In genomic region chr1:22665752-22666151, GRCh38 we compare ENCODE assay signal across 9 cellular contexts. TPM values are rescaled to one million over a fixed set of nuclear protein-coding genes. Genes with fewer than 3 reads are reported as not detected.
A peak's percentile ranks its signal among the peaks of the same experiment; 100 is the strongest.
DNase-seq lines count a peak whose midpoint lies in the region; ATAC-seq and TF ChIP-seq lines count a peak whose summit lies in the region.
"Had no signal": no experiment of that assay in that cellular context is flagged by ENCODE, and none has a peak within 500 bp of the region (broad histone marks: within the 10 kb centered on the region; RNA-seq: fewer than 3 reads in every experiment).

No MANE protein-coding gene starts in this region.

- H3K4me3 Mint-ChIP-seq in osteocyte (ENCODE audit: unreplicated experiment), result no peak overlapping the region
- no peak overlapping the region for H3K4me3 Mint-ChIP-seq in activated T-helper 1 cell treated with anti-CD3 and anti-CD28 coated beads, Interleukin-12 subunit alpha, Interleukin-12 subunit beta, Interleukin-2, Interleukin-4 antibody, amounts not matched to agents 30 ng/mL and 10 ng/mL and 1 ng/mL, durations not matched to agents 14 hours and 24 hours and 36 hours

- no peaks in the 10 kb centered on the region for H3K9me3 Mint-ChIP-seq in osteocyte (ENCODE audit: unreplicated experiment)
- H3K9me3 Mint-ChIP-seq in activated T-helper 1 cell treated with anti-CD3 and anti-CD28 coated beads, Interleukin-12 subunit alpha, Interleukin-12 subunit beta, Interleukin-2, Interleukin-4 antibody, amounts not matched to agents 30 ng/mL and 10 ng/mL and 1 ng/mL, durations not matched to agents 14 hours and 24 hours and 36 hours, result no peaks in the 10 kb centered on the region

- intact Hi-C loops in activated T-helper 1 cell treated with anti-CD3 and anti-CD28 coated beads, Interleukin-12 subunit alpha, Interleukin-12 subunit beta, Interleukin-2, Interleukin-4 antibody, amounts not matched to agents 30 ng/mL and 10 ng/mL and 1 ng/mL, durations not matched to agents 14 hours and 24 hours and 36 hours (cut with micrococcal nuclease), result no loop called here

- H3K27me3 Mint-ChIP-seq in osteocyte (ENCODE audit: unreplicated experiment), result peaks cover 67% of the 10 kb centered on the region
- no peaks in the 10 kb centered on the region for H3K27me3 Mint-ChIP-seq in activated T-helper 1 cell treated with anti-CD3 and anti-CD28 coated beads, Interleukin-12 subunit alpha, Interleukin-12 subunit beta, Interleukin-2, Interleukin-4 antibody, amounts not matched to agents 30 ng/mL and 10 ng/mL and 1 ng/mL, durations not matched to agents 14 hours and 24 hours and 36 hours (ENCODE audit: insufficient read depth)

- DNase-seq in NCI-H2081 (lab: John Stamatoyannopoulos, UW) (peak; percentile 12 to 40), NCI-H2081 treated with DMSO at 0.1 percent for 48 hours (lab: John Stamatoyannopoulos, UW) (no peak), NCI-H1694 (lab: John Stamatoyannopoulos, UW) (peak; percentile 17), dermis microvascular lymphatic vessel endothelial cell (ENCODE audit: low read depth in 2 of 2) (peak; percentile 60 to 66), osteocyte (ENCODE audit: extremely low spot score, unreplicated experiment) (no peak)
- DNase-seq in activated T-helper 1 cell treated with anti-CD3 and anti-CD28 coated beads, Interleukin-12 subunit alpha, Interleukin-12 subunit beta, Interleukin-2, Interleukin-4 antibody, amounts not matched to agents 30 ng/mL and 10 ng/mL and 1 ng/mL, durations not matched to agents 14 hours and 24 hours and 36 hours (ENCODE audit: low spot score), result no peak
- DNase-seq: C1 segment of cervical spinal cord had no signal

- no peaks in the 10 kb centered on the region for H3K4me1 Mint-ChIP-seq in osteocyte (ENCODE audit: unreplicated experiment)
- H3K4me1 Mint-ChIP-seq in activated T-helper 1 cell treated with anti-CD3 and anti-CD28 coated beads, Interleukin-12 subunit alpha, Interleukin-12 subunit beta, Interleukin-2, Interleukin-4 antibody, amounts not matched to agents 30 ng/mL and 10 ng/mL and 1 ng/mL, durations not matched to agents 14 hours and 24 hours and 36 hours (ENCODE audit: low read depth), result no peaks in the 10 kb centered on the region

- no peaks in the 10 kb centered on the region for H3K36me3 Mint-ChIP-seq in osteocyte (ENCODE audit: unreplicated experiment)
- H3K36me3 Mint-ChIP-seq in activated T-helper 1 cell treated with anti-CD3 and anti-CD28 coated beads, Interleukin-12 subunit alpha, Interleukin-12 subunit beta, Interleukin-2, Interleukin-4 antibody, amounts not matched to agents 30 ng/mL and 10 ng/mL and 1 ng/mL, durations not matched to agents 14 hours and 24 hours and 36 hours (ENCODE audit: low read depth), result no peaks in the 10 kb centered on the region

- peak; percentile 64 for TF ChIP-seq CTCF in osteocyte (IDR thresholded peaks at IDR 0.05)

- ATAC-seq in GM18907 (IDR thresholded peaks at IDR 0.05; ENCODE audit: unreplicated experiment) (no peak), HG03139 (IDR thresholded peaks at IDR 0.05; ENCODE audit: unreplicated experiment) (no peak)

- H3K27ac Mint-ChIP-seq in osteocyte (ENCODE audit: unreplicated experiment), result no peak overlapping the region
- H3K27ac Mint-ChIP-seq in activated T-helper 1 cell treated with anti-CD3 and anti-CD28 coated beads, Interleukin-12 subunit alpha, Interleukin-12 subunit beta, Interleukin-2, Interleukin-4 antibody, amounts not matched to agents 30 ng/mL and 10 ng/mL and 1 ng/mL, durations not matched to agents 14 hours and 24 hours and 36 hours, result no peak overlapping the region

RNA-seq across cellular contexts. Expression of gene C1QB, which starts 12.7 kb away (rescaled TPM):
- total RNA-seq in dermis microvascular lymphatic vessel endothelial cell, result not detected in 2 replicates
- total RNA-seq in osteocyte, result not detected in 2 replicates
- not detected in 2 replicates for total RNA-seq in activated T-helper 1 cell treated with anti-CD3 and anti-CD28 coated beads, Interleukin-12 subunit alpha, Interleukin-12 subunit beta, Interleukin-2, Interleukin-4 antibody, amounts not matched to agents 30 ng/mL and 10 ng/mL and 1 ng/mL, durations not matched to agents 14 hours and 24 hours and 36 hours

RNA-seq across cellular contexts. Expression of gene C1QC, which starts 22.3 kb away (rescaled TPM):
- not detected in 2 replicates for total RNA-seq in dermis microvascular lymphatic vessel endothelial cell
- total RNA-seq in osteocyte, result not detected in 2 replicates
- total RNA-seq in activated T-helper 1 cell treated with anti-CD3 and anti-CD28 coated beads, Interleukin-12 subunit alpha, Interleukin-12 subunit beta, Interleukin-2, Interleukin-4 antibody, amounts not matched to agents 30 ng/mL and 10 ng/mL and 1 ng/mL, durations not matched to agents 14 hours and 24 hours and 36 hours, result not detected in 2 replicates

RNA-seq across cellular contexts. Expression of gene C1QA, which starts 29.3 kb away (rescaled TPM):
- total RNA-seq in dermis microvascular lymphatic vessel endothelial cell (not detected in 2 replicates), osteocyte (not detected in 2 replicates)
- not detected in 2 replicates for total RNA-seq in activated T-helper 1 cell treated with anti-CD3 and anti-CD28 coated beads, Interleukin-12 subunit alpha, Interleukin-12 subunit beta, Interleukin-2, Interleukin-4 antibody, amounts not matched to agents 30 ng/mL and 10 ng/mL and 1 ng/mL, durations not matched to agents 14 hours and 24 hours and 36 hours

RNA-seq across cellular contexts. Expression of gene EPHB2, which starts 44.9 kb away (rescaled TPM):
- total RNA-seq in dermis microvascular lymphatic vessel endothelial cell (26.6 and 41.2 TPM in 2 replicates), osteocyte (32.5 and 33.6 TPM in 2 replicates)
- not detected in 2 replicates for total RNA-seq in activated T-helper 1 cell treated with anti-CD3 and anti-CD28 coated beads, Interleukin-12 subunit alpha, Interleukin-12 subunit beta, Interleukin-2, Interleukin-4 antibody, amounts not matched to agents 30 ng/mL and 10 ng/mL and 1 ng/mL, durations not matched to agents 14 hours and 24 hours and 36 hours

Comparison
In these comparisons a context has a peak if more than half of its experiments do, and no peak if none do; other contexts are left out.
1. DNase-seq: peak in NCI-H2081 (2 of 2), NCI-H1694 (single experiment) and dermis microvascular lymphatic vessel endothelial cell (2 of 2); none in NCI-H2081 treated with DMSO at 0.1 percent for 48 hours (single experiment), osteocyte (single experiment) and activated T-helper 1 cell treated with anti-CD3 and anti-CD28 coated beads, Interleukin-12 subunit alpha, Interleukin-12 subunit beta, Interleukin-2, Interleukin-4 antibody, amounts not matched to agents 30 ng/mL and 10 ng/mL and 1 ng/mL, durations not matched to agents 14 hours and 24 hours and 36 hours (single experiment).